16 cellular contexts compared by ENCODE assay signal in genomic region chr7:74725840-74726239, GRCh38. TPM values are rescaled to one million over a fixed set of nuclear protein-coding genes. Genes with fewer than 3 reads are reported as not detected.
"Had no signal": no experiment of that assay in that cellular context is flagged by ENCODE, and none has a peak within 500 bp of the region (broad histone marks: within the 10 kb centered on the region; RNA-seq: fewer than 3 reads in every experiment).

No MANE protein-coding gene starts in this region.

- H3K9ac ChIP-seq: SK-N-SH had no signal

- DNase-seq: activated CD4-positive, alpha-beta T cell treated with anti-CD3 and anti-CD28 coated beads, Interleukin-2, amount 10 ng/mL, durations not matched to agents 24 days and 14 days; activated CD8-positive, alpha-beta memory T cell treated with anti-CD3 and anti-CD28 coated beads, Interleukin-2, amount 50 U/mL, for 48 hours; activated naive CD4-positive, alpha-beta T cell; anterior cingulate cortex; head of caudate nucleus; kidney glomerular epithelial cell; left ventricle myocardium superior; natural killer cell; SK-N-SH; stimulated activated naive CD4-positive, alpha-beta T cell; thyroid gland had no signal

- H3K9me3 ChIP-seq: neutrophil, SK-N-SH, thyroid gland had no signal

- H3K36me3 ChIP-seq: neutrophil had no signal

- H3K4me1 Mint-ChIP-seq: activated CD4-positive, alpha-beta T cell treated with anti-CD3 and anti-CD28 coated beads, Interleukin-2, amount 10 ng/mL, durations not matched to agents 24 days and 14 days; brain; central memory CD8-positive, alpha-beta T cell; memory B cell had no signal

- H3K9me3 Mint-ChIP-seq: activated CD4-positive, alpha-beta T cell treated with anti-CD3 and anti-CD28 coated beads, Interleukin-2, amount 10 ng/mL, durations not matched to agents 24 days and 14 days; brain; central memory CD8-positive, alpha-beta T cell; memory B cell; natural killer cell had no signal

- H3K27me3 ChIP-seq: neutrophil, thyroid gland had no signal

- H3K4me1 ChIP-seq: thyroid gland had no signal

- ATAC-seq: left ventricle myocardium superior, natural killer cell had no signal

- H3K36me3 Mint-ChIP-seq: natural killer cell had no signal

- H3K4me3 ChIP-seq: coronary artery, thyroid gland had no signal

- H3K27me3 Mint-ChIP-seq: activated CD4-positive, alpha-beta T cell treated with anti-CD3 and anti-CD28 coated beads, Interleukin-2, amount 10 ng/mL, durations not matched to agents 24 days and 14 days; brain; central memory CD8-positive, alpha-beta T cell; memory B cell had no signal

- H3K4me3 Mint-ChIP-seq: activated CD4-positive, alpha-beta T cell treated with anti-CD3 and anti-CD28 coated beads, Interleukin-2, amount 10 ng/mL, durations not matched to agents 24 days and 14 days; brain; central memory CD8-positive, alpha-beta T cell; memory B cell; natural killer cell had no signal

- H3K27ac ChIP-seq: coronary artery, neutrophil, thyroid gland had no signal

- H3K4me2 ChIP-seq: SK-N-SH had no signal

- H3K27ac Mint-ChIP-seq: activated CD4-positive, alpha-beta T cell treated with anti-CD3 and anti-CD28 coated beads, Interleukin-2, amount 10 ng/mL, durations not matched to agents 24 days and 14 days; memory B cell; natural killer cell had no signal

RNA-seq across cellular contexts. Expression of gene NCF1, which starts 48.0 kb away (rescaled TPM):
- total RNA-seq: activated CD4-positive, alpha-beta T cell treated with anti-CD3 and anti-CD28 coated beads, Interleukin-2, amount 10 ng/mL, durations not matched to agents 24 days and 14 days had no signal
- polyA plus RNA-seq: SK-N-SH had no signal
